ENCODE assay signal across 31 cellular contexts in genomic region chr18:74725690-74726089, GRCh38.
"Had no signal": no experiment of that assay in that cellular context is flagged by ENCODE, and none has a peak within 500 bp of the region (broad histone marks: within the 10 kb centered on the region; RNA-seq: fewer than 3 reads in every experiment).

No MANE protein-coding gene starts in this region.

- H3K36me3 ChIP-seq: brain microvascular endothelial cell, MG63 had no signal

- ATAC-seq: activated T-cell treated with anti-CD3 and anti-CD28 coated beads, Interleukin-2, amount 50 U/mL, for 4 hours; Right ventricle myocardium inferior had no signal

- H3K9me3 ChIP-seq: MG63 had no signal

- H3K4me2 ChIP-seq: PC-9 had no signal

- H3K27ac ChIP-seq: brain microvascular endothelial cell, PC-9, RWPE1, VCaP had no signal

- H3K27me3 ChIP-seq: brain microvascular endothelial cell, MG63 had no signal

- DNase-seq: activated B cell treated with CpG ODN at 0.5 μM for 24 hours; activated CD4-positive, alpha-beta memory T cell treated with anti-CD3 and anti-CD28 coated beads for 36 hours; activated CD4-positive, alpha-beta T cell treated with anti-CD3 and anti-CD28 coated beads for 4 hours; activated CD4-positive, alpha-beta T cell treated with anti-CD3 and anti-CD28 coated beads, Interleukin-2, amount 50 U/mL, for 1 hour; activated CD4-positive, CD25-positive, alpha-beta regulatory T cell treated with anti-CD3 and anti-CD28 coated beads, Interleukin-2, amount 50 U/mL, for 72 hours; activated CD8-positive, alpha-beta memory T cell treated with anti-CD3 and anti-CD28 coated beads, Interleukin-2, amount 50 U/mL, for 4 hours; activated gamma-delta T cell treated with Interleukin-2 at 50 U/mL for 16 hours; activated naive CD4-positive, alpha-beta T cell treated with anti-CD3 and anti-CD28 coated beads for 36 hours; activated T-cell treated with anti-CD3 and anti-CD28 coated beads for 4 hours; activated T-cell treated with anti-CD3 and anti-CD28 coated beads, Interleukin-2, amount 50 U/mL, for 4 hours; amniotic stem cell; aorta; brain microvascular endothelial cell; Kasumi-1; KG1; MG63; NCI-H1048; NCI-H1436 treated with DMSO at 0.1 percent for 48 hours; NCI-H1694 treated with DMSO at 0.1 percent for 48 hours; NCI-H2029; NCI-H345; NCI-H524 treated with DMSO at 0.1 percent for 48 hours; NK-92 treated with Interleukin-12 subunit alpha and Interleukin-12 subunit beta, amount 100 ng/mL, for 24 hours; PC-9; SW 1271; T-helper 1 cell; T-helper 2 cell; T-helper 9 cell had no signal

- H2AFZ ChIP-seq: PC-9 had no signal

- H3K4me3 ChIP-seq: MG63, PC-9 had no signal
